Comparison of ENCODE assay signal across 1 cellular context in the genomic region with DNA sequence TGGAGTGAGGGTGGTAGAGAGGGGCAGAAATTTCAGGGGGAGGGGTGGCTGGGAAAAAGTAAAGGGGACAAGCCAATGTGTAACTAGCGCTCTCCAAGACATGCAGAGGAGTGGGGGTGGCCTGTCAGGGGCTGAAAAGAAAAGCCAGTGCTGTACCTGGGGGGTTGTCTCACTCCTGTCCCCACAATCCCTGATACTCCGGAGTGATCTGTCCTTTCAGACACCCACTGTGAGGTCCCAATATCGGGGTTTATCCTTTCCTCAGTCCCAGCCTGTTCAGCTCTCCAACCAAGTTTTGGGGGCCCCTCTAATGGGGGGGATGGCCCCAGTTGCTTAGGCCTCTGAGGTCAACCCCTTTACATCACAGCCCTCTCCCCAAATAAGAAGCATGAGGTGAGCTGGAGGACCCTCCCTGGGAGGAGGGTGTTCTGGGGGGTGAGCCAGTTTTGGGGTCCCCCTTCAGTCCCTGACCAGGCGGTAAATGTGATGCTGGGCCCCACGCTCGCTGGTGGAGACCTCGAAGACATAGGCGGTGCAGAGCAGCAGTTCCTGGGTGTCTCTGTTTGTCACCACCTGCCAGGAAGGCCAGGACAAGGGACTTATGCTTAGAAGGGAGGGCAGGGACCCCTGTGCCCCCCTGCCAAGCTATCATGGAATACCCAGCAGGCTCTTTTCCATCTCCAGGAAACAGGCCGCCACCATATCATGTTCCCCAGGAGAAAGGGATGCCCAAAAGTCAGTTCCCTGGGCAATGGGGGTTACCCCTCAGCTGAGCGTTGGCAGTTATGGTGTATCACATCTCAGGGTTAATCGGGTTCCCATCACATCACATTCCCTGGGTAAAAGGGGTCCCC.
TF ChIP-seq lines count a peak whose summit lies in the region.

No MANE protein-coding gene starts in this region.

TF ChIP-seq in HCT116, 20 proteins besides CTCF, POLR2A, EP300 and RAD21 (continued from another document):
- TF ChIP-seq, protein P1, sequence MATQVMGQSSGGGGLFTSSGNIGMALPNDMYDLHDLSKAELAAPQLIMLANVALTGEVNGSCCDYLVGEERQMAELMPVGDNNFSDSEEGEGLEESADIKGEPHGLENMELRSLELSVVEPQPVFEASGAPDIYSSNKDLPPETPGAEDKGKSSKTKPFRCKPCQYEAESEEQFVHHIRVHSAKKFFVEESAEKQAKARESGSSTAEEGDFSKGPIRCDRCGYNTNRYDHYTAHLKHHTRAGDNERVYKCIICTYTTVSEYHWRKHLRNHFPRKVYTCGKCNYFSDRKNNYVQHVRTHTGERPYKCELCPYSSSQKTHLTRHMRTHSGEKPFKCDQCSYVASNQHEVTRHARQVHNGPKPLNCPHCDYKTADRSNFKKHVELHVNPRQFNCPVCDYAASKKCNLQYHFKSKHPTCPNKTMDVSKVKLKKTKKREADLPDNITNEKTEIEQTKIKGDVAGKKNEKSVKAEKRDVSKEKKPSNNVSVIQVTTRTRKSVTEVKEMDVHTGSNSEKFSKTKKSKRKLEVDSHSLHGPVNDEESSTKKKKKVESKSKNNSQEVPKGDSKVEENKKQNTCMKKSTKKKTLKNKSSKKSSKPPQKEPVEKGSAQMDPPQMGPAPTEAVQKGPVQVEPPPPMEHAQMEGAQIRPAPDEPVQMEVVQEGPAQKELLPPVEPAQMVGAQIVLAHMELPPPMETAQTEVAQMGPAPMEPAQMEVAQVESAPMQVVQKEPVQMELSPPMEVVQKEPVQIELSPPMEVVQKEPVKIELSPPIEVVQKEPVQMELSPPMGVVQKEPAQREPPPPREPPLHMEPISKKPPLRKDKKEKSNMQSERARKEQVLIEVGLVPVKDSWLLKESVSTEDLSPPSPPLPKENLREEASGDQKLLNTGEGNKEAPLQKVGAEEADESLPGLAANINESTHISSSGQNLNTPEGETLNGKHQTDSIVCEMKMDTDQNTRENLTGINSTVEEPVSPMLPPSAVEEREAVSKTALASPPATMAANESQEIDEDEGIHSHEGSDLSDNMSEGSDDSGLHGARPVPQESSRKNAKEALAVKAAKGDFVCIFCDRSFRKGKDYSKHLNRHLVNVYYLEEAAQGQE (IDR thresholded peaks at IDR 0.05; ENCODE audit: low read depth): no peak
- TF ChIP-seq CBX3 (IDR thresholded peaks at IDR 0.05; ENCODE audit: low read depth): no peak
- no peak for TF ChIP-seq FOSL1 (IDR thresholded peaks at IDR 0.05; ENCODE audit: low read depth)
